Comparison of ENCODE assay signal across 19 cellular contexts in genomic region chr6:110285306-110286060, GRCh38.
DNase-seq lines count a peak whose midpoint lies in the region; ATAC-seq and TF ChIP-seq lines count a peak whose summit lies in the region.
"Had no signal": no experiment of that assay in that cellular context is flagged by ENCODE, and none has a peak within 500 bp of the region (broad histone marks: within the 10 kb centered on the region; RNA-seq: fewer than 3 reads in every experiment).

No MANE protein-coding gene starts in this region.

- H3K4me1 Mint-ChIP-seq in endodermal cell (peaks cover 8% of the 10 kb centered on the region), mesothelial cell of epicardium (peaks cover 15% of the 10 kb centered on the region)
- H3K4me1 Mint-ChIP-seq: activated CD4-positive, alpha-beta memory T cell treated with anti-CD3 and anti-CD28 coated beads, Interleukin-2, amount 10 ng/mL, durations not matched to agents 7 days and 5 days had no signal

- H3K27me3 Mint-ChIP-seq in endodermal cell (ENCODE audit: insufficient read depth) (no peaks in the 10 kb centered on the region), mesothelial cell of epicardium (ENCODE audit: low read depth) (no peaks in the 10 kb centered on the region)

- ATAC-seq in HG03442 (IDR thresholded peaks at IDR 0.05; ENCODE audit: unreplicated experiment) = no peak
- ATAC-seq in GM18870 (IDR thresholded peaks at IDR 0.05; ENCODE audit: unreplicated experiment) = no peak
- ATAC-seq in HG02610 (IDR thresholded peaks at IDR 0.05; ENCODE audit: unreplicated experiment) = no peak
- ATAC-seq: left lung had no signal

- no peak overlapping the region for H3K4me3 Mint-ChIP-seq in endodermal cell
- H3K4me3 Mint-ChIP-seq in mesothelial cell of epicardium = no peak overlapping the region
- H3K4me3 Mint-ChIP-seq: activated CD4-positive, alpha-beta memory T cell treated with anti-CD3 and anti-CD28 coated beads, Interleukin-2, amount 10 ng/mL, durations not matched to agents 7 days and 5 days had no signal

- TF ChIP-seq POLR2A in transverse colon (IDR thresholded peaks at IDR 0.05) = no peak

- TF ChIP-seq EP300 in transverse colon (IDR thresholded peaks at IDR 0.05; ENCODE audit: low read depth) = no peak

- H3K36me3 ChIP-seq in endodermal cell (ENCODE audit: control insufficient read depth, insufficient read depth, low read length) (no peaks in the 10 kb centered on the region), transverse colon (no peaks in the 10 kb centered on the region)
- H3K36me3 ChIP-seq: esophagus muscularis mucosa, left lung had no signal

- H3K9me3 Mint-ChIP-seq in endodermal cell (peaks cover 9% of the 10 kb centered on the region), mesothelial cell of epicardium (peaks cover 14% of the 10 kb centered on the region)
- H3K9me3 Mint-ChIP-seq: activated CD4-positive, alpha-beta memory T cell treated with anti-CD3 and anti-CD28 coated beads, Interleukin-2, amount 10 ng/mL, durations not matched to agents 7 days and 5 days had no signal

- peaks cover 4% of the 10 kb centered on the region for H3K9me3 ChIP-seq in endodermal cell (ENCODE audit: control insufficient read depth, low read length)
- H3K9me3 ChIP-seq in transverse colon = no peaks in the 10 kb centered on the region
- H3K9me3 ChIP-seq: esophagus muscularis mucosa had no signal

- H3K4me3 ChIP-seq in endodermal cell (ENCODE audit: low read length) (no peak overlapping the region), transverse colon (no peak overlapping the region)
- H3K4me3 ChIP-seq: esophagus muscularis mucosa, left lung had no signal

- no peaks in the 10 kb centered on the region for H3K4me1 ChIP-seq in endodermal cell (ENCODE audit: control insufficient read depth, insufficient read depth, low read length)
- H3K4me1 ChIP-seq in transverse colon = peaks cover 3 to 30% (median 11%) of the 10 kb centered on the region in 4 donors
- H3K4me1 ChIP-seq: left lung had no signal

- H3K27ac ChIP-seq in endodermal cell (ENCODE audit: low read depth, low read length) (no peak overlapping the region), transverse colon (peak overlapping the region in 3 of 4 donors; percentile 11 to 50 (median 22))
- H3K27ac ChIP-seq: C4-2B, esophagus muscularis mucosa, left lung had no signal

- intact Hi-C loops in transverse colon (cut with DNase I; ENCODE audit: low total_unique reads) = no loop called here

- TF ChIP-seq CTCF in endodermal cell (conservative IDR thresholded peaks at IDR 0.05) (no peak), mesothelial cell of epicardium (IDR thresholded peaks at IDR 0.05; ENCODE audit: unreplicated experiment) (no peak), transverse colon (IDR thresholded peaks at IDR 0.05) (no peak)

- 89 to 100% methylated on average over 4 to 7 of the region's 7 CpGs for WGBS in endodermal cell (ENCODE audit: insufficient coverage in 1 of 2, insufficient read length in 1 of 2), 2 experiments
- WGBS in transverse colon (ENCODE audit: low coverage in 1 of 2), 2 donors = 69 to 80% methylated on average over 6 to 7 of the region's 7 CpGs

- in situ Hi-C loops in transverse colon (cut with MboI; ENCODE audit: low pct_ligation_motif_present in 1 of 4, low pct_unique_long_range_greater_than_20kb in 1 of 4, low sequenced_read_pairs in 3 of 4) = no loop called here

- no peaks in the 10 kb centered on the region for H3K36me3 Mint-ChIP-seq in endodermal cell (ENCODE audit: low read depth)
- H3K36me3 Mint-ChIP-seq in mesothelial cell of epicardium = peaks cover 34% of the 10 kb centered on the region

- DNase-seq in NCI-H526 treated with DMSO at 0.1 percent for 48 hours (lab: John Stamatoyannopoulos, UW) (peak; percentile 4), NCI-H526 (lab: John Stamatoyannopoulos, UW) (no peak), endodermal cell (no peak), mesothelial cell of epicardium (ENCODE audit: low spot score in 2 of 2, unreplicated experiment in 2 of 2) (no peak), transverse colon (peak; percentile 55)
- DNase-seq: activated CD4-positive, alpha-beta memory T cell treated with anti-CD3 and anti-CD28 coated beads, Interleukin-2, amount 10 ng/mL, durations not matched to agents 7 days and 5 days; activated gamma-delta T cell treated with Interleukin-2 at 50 U/mL for 16 hours; activated T-cell treated with anti-CD3 and anti-CD28 coated beads for 4 hours; KBM-7; left lung; NCI-H187 treated with DMSO at 0.1 percent for 48 hours; occipital lobe; stimulated activated CD4-positive, alpha-beta T cell treated with anti-CD3 and anti-CD28 coated beads, Interleukin-12 subunit alpha, Interleukin-12 subunit beta, amount 100 ng/mL, for 4 hours had no signal

- peak overlapping the region; percentile 80 for H3K27ac Mint-ChIP-seq in endodermal cell
- H3K27ac Mint-ChIP-seq in mesothelial cell of epicardium = peak overlapping the region; percentile 58
- H3K27ac Mint-ChIP-seq: activated CD4-positive, alpha-beta memory T cell treated with anti-CD3 and anti-CD28 coated beads, Interleukin-2, amount 10 ng/mL, durations not matched to agents 7 days and 5 days had no signal

- no peaks in the 10 kb centered on the region for H3K27me3 ChIP-seq in endodermal cell (ENCODE audit: control insufficient read depth, insufficient read depth, low read length, poor library complexity, severe bottlenecking)
- no peaks in the 10 kb centered on the region for H3K27me3 ChIP-seq in transverse colon
- H3K27me3 ChIP-seq: esophagus muscularis mucosa, left lung had no signal

- H3K9ac ChIP-seq in endodermal cell (ENCODE audit: extremely low read depth, low read length, poor library complexity, severe bottlenecking) = no peak overlapping the region
- H3K9ac ChIP-seq: SK-N-SH had no signal

Comparison
In these comparisons a context has a peak if more than half of its experiments do, and no peak if none do; other contexts are left out.
1. DNase-seq: peak in NCI-H526 treated with DMSO at 0.1 percent for 48 hours (single experiment) and transverse colon (single experiment); none in NCI-H526 (0 of 2), endodermal cell (single experiment) and mesothelial cell of epicardium (0 of 2).